21 cellular contexts compared by ENCODE assay signal in genomic region chr16:62363451-62363850, GRCh38.
A peak's percentile ranks its signal among the peaks of the same experiment; 100 is the strongest.
DNase-seq lines count a peak whose midpoint lies in the region; ATAC-seq, FAIRE-seq and TF ChIP-seq lines count a peak whose summit lies in the region.
"Had no signal": no experiment of that assay in that cellular context is flagged by ENCODE, and none has a peak within 500 bp of the region (broad histone marks: within the 10 kb centered on the region; RNA-seq: fewer than 3 reads in every experiment).

No MANE protein-coding gene starts in this region.

- no peaks in the 10 kb centered on the region for H3F3A ChIP-seq in GM23338 (replicated peaks; ENCODE audit: low read depth)

- H2BK12ac ChIP-seq in neuronal stem cell (ENCODE audit: low read length) = no peak overlapping the region

- 0 out of 2 replicates have a peak, but pooled peaks cover 6% of the 10 kb centered on the region for H3K4me1 ChIP-seq in GM23338 (ENCODE audit: insufficient read depth)
- no peaks in the 10 kb centered on the region for H3K4me1 ChIP-seq in NT2/D1 (ENCODE audit: insufficient read depth, insufficient read length)
- H3K4me1 ChIP-seq in neuronal stem cell (ENCODE audit: control insufficient read depth in 2 of 2, insufficient read depth in 1 of 2, low read depth in 1 of 2, low read length in 2 of 2) = peaks cover 0 to 3% of the 10 kb centered on the region in 2 donors
- H3K4me1 ChIP-seq: left ventricle myocardium inferior, uterus had no signal

- no peak for FAIRE-seq in HTR-8/SVneo (lab: Jason Lieb, UNC)
- FAIRE-seq: astrocyte, D721Med, GM12891 had no signal

- no peak overlapping the region for H3K4ac ChIP-seq in neuronal stem cell (ENCODE audit: low read length)

- no peaks in the 10 kb centered on the region for H3K36me3 ChIP-seq in GM23338 (ENCODE audit: insufficient read depth)
- H3K36me3 ChIP-seq in NT2/D1 (ENCODE audit: insufficient read depth, insufficient read length, low read length) = no peaks in the 10 kb centered on the region
- no peaks in the 10 kb centered on the region for H3K36me3 ChIP-seq in neuronal stem cell (replicated peaks in 1 of 2; ENCODE audit: control insufficient read depth in 2 of 2, insufficient read depth in 2 of 2, low read length in 2 of 2)
- H3K36me3 ChIP-seq: left ventricle myocardium inferior, uterus had no signal

- H2AK5ac ChIP-seq in neuronal stem cell (ENCODE audit: low read depth, low read length) = no peak overlapping the region

- H3K4me1 Mint-ChIP-seq in GM23338 = peaks cover 12% of the 10 kb centered on the region; the same call in 2 of the 3 replicates
- H3K4me1 Mint-ChIP-seq: activated naive CD4-positive, alpha-beta T cell treated with anti-CD3 and anti-CD28 coated beads, Interleukin-2, amount 10 ng/mL, durations not matched to agents 7 days and 5 days; B cell; T-cell had no signal

- no peaks in the 10 kb centered on the region for H3K79me1 ChIP-seq in neuronal stem cell (ENCODE audit: low read depth, low read length)

- H3K27me3 ChIP-seq in GM23338 (ENCODE audit: insufficient read depth) (no peaks in the 10 kb centered on the region), NT2/D1 (ENCODE audit: insufficient read depth, insufficient read length) (no peaks in the 10 kb centered on the region), neuronal stem cell (ENCODE audit: control insufficient read depth in 3 of 3, insufficient read depth in 3 of 3, low read depth in 1 of 3, low read length in 3 of 3) (no peaks in the 10 kb centered on the region)
- H3K27me3 ChIP-seq: uterus had no signal

- DNase-seq in GM23338 (ENCODE audit: low spot score) (peak; percentile 74), NT2/D1 (ENCODE audit: low read depth, low spot score) (peak; percentile 30), iPS DF 4.7 (ENCODE audit: extremely low read depth, low spot score) (peak; percentile 14), retina (peak; percentile 12), neuronal stem cell (ENCODE audit: low spot score) (no peak), HTR-8/SVneo (ENCODE audit: insufficient read length, low spot score) (no peak)
- DNase-seq: activated CD4-positive, alpha-beta T cell treated with anti-CD3 and anti-CD28 coated beads, Interleukin-2, amount 50 U/mL, for 48 hours; activated naive CD4-positive, alpha-beta T cell treated with anti-CD3 and anti-CD28 coated beads, Interleukin-2, amount 10 ng/mL, durations not matched to agents 7 days and 5 days; activated T-cell treated with anti-CD3 and anti-CD28 coated beads, Interleukin-2, amount 50 U/mL, for 1 hour; GF-D8; left ventricle myocardium inferior; NCI-H1417; NK-92 treated with Interleukin-12 subunit alpha and Interleukin-12 subunit beta, amount 100 ng/mL, for 24 hours; stimulated activated CD4-positive, alpha-beta T cell treated with anti-CD3 and anti-CD28 coated beads, Interleukin-2, amount 100 ng/mL, for 48 hours; T-cell; uterus had no signal

- no peak overlapping the region for H2BK5ac ChIP-seq in neuronal stem cell (ENCODE audit: low read length)

- H3K4me3 ChIP-seq in GM23338 (no peak overlapping the region), NT2/D1 (ENCODE audit: insufficient read length, low read depth) (no peak overlapping the region), neuronal stem cell (ENCODE audit: low read length in 2 of 2) (no peak overlapping the region)
- H3K4me3 ChIP-seq: left ventricle myocardium inferior, uterus had no signal

- H4K20me1 ChIP-seq in GM23338 (replicated peaks; ENCODE audit: insufficient read depth) = no peaks in the 10 kb centered on the region

- H2BK120ac ChIP-seq in neuronal stem cell (ENCODE audit: low read depth, low read length) = no peak overlapping the region

- H3K9me2 ChIP-seq in GM23338 (ENCODE audit: insufficient read depth) = no peaks in the 10 kb centered on the region

- H3K9ac ChIP-seq in NT2/D1 (ENCODE audit: insufficient read length, low read depth) (no peak overlapping the region), neuronal stem cell (ENCODE audit: low read depth, low read length, poor library complexity) (no peak overlapping the region)

- H3K14ac ChIP-seq in neuronal stem cell (ENCODE audit: low read length) = no peak overlapping the region

- H3K23ac ChIP-seq in neuronal stem cell (ENCODE audit: low read depth, low read length, poor library complexity) = no peak overlapping the region

- H3K9me3 Mint-ChIP-seq in GM23338 = no peaks in the 10 kb centered on the region

- no peak overlapping the region for H3K4me2 ChIP-seq in GM23338
- no peak overlapping the region for H3K4me2 ChIP-seq in neuronal stem cell (ENCODE audit: insufficient read depth, low read length, poor library complexity, severe bottlenecking)

- H3K9me3 ChIP-seq in NT2/D1 (ENCODE audit: insufficient read depth, low read length) (no peaks in the 10 kb centered on the region), neuronal stem cell (replicated peaks in 1 of 2; ENCODE audit: control insufficient read depth in 2 of 2, insufficient read depth in 1 of 2, low read depth in 1 of 2, low read length in 2 of 2) (no peaks in the 10 kb centered on the region)
- H3K9me3 ChIP-seq: left ventricle myocardium inferior, uterus had no signal

- no peak overlapping the region for H4K91ac ChIP-seq in neuronal stem cell (ENCODE audit: low read depth, low read length, poor library complexity)

- no peak overlapping the region for H3K27ac Mint-ChIP-seq in GM23338
- H3K27ac Mint-ChIP-seq: activated naive CD4-positive, alpha-beta T cell treated with anti-CD3 and anti-CD28 coated beads, Interleukin-2, amount 10 ng/mL, durations not matched to agents 7 days and 5 days; B cell; T-cell had no signal

- no peak overlapping the region for H3K4me3 Mint-ChIP-seq in GM23338
- H3K4me3 Mint-ChIP-seq: activated naive CD4-positive, alpha-beta T cell treated with anti-CD3 and anti-CD28 coated beads, Interleukin-2, amount 10 ng/mL, durations not matched to agents 7 days and 5 days; B cell; T-cell had no signal

- no peaks in the 10 kb centered on the region for H3K36me3 Mint-ChIP-seq in GM23338 (ENCODE audit: low read depth)
- H3K36me3 Mint-ChIP-seq: activated naive CD4-positive, alpha-beta T cell treated with anti-CD3 and anti-CD28 coated beads, Interleukin-2, amount 10 ng/mL, durations not matched to agents 7 days and 5 days; T-cell had no signal

- WGBS in neuronal stem cell (ENCODE audit: extremely low coverage in 2 of 2, insufficient read length in 2 of 2, insufficient replicate concordance in 1 of 2), 2 donors = no CpG with 5 or more reads among the region's 2 CpGs

- ATAC-seq in GM23338 (peak; percentile 90), GM18909 (IDR thresholded peaks at IDR 0.05; ENCODE audit: poor library complexity, unreplicated experiment) (no peak)
- ATAC-seq: T-cell had no signal

- no peak overlapping the region for H3K27ac ChIP-seq in GM23338 (ENCODE audit: low read depth)
- no peak overlapping the region for H3K27ac ChIP-seq in neuronal stem cell (replicated peaks; ENCODE audit: low read length)
- H3K27ac ChIP-seq: left ventricle myocardium inferior, uterus had no signal

- no peaks in the 10 kb centered on the region for H3K27me3 Mint-ChIP-seq in GM23338 (ENCODE audit: insufficient read depth, low read depth, poor library complexity)
- H3K27me3 Mint-ChIP-seq: activated naive CD4-positive, alpha-beta T cell treated with anti-CD3 and anti-CD28 coated beads, Interleukin-2, amount 10 ng/mL, durations not matched to agents 7 days and 5 days; B cell; T-cell had no signal

- no peak overlapping the region for H3K18ac ChIP-seq in neuronal stem cell (ENCODE audit: low read length)

- H2AFZ ChIP-seq in GM23338 = peak overlapping the region; percentile 77; the same call in 1 of the 2 replicates
- no peak overlapping the region for H2AFZ ChIP-seq in neuronal stem cell (ENCODE audit: low read length)

- peak; percentile 58 to 71 for TF ChIP-seq CTCF in GM23338 (conservative IDR thresholded peaks at IDR 0.05; ENCODE audit: low read depth in 2 of 2)

- no peak overlapping the region for H4K8ac ChIP-seq in neuronal stem cell (ENCODE audit: low read depth, low read length)

- H3K79me2 ChIP-seq in GM23338 (replicated peaks; ENCODE audit: insufficient read depth) = no peaks in the 10 kb centered on the region

- no peak overlapping the region for H2BK15ac ChIP-seq in neuronal stem cell (ENCODE audit: low read length)

TF ChIP-seq in GM23338, 12 proteins besides CTCF, POLR2A, EP300 and RAD21 (continues in another document):
- TF ChIP-seq NANOG (IDR thresholded peaks at IDR 0.05; ENCODE audit: borderline replicate concordance) = no peak

Comparison
In these comparisons a context has a peak if more than half of its experiments do, and no peak if none do; other contexts are left out.
1. DNase-seq: peak in GM23338 (single experiment), NT2/D1 (single experiment), iPS DF 4.7 (single experiment) and retina (single experiment); none in neuronal stem cell (single experiment) and HTR-8/SVneo (single experiment).